Comparison of ENCODE assay signal across 23 cellular contexts in the genomic region with DNA sequence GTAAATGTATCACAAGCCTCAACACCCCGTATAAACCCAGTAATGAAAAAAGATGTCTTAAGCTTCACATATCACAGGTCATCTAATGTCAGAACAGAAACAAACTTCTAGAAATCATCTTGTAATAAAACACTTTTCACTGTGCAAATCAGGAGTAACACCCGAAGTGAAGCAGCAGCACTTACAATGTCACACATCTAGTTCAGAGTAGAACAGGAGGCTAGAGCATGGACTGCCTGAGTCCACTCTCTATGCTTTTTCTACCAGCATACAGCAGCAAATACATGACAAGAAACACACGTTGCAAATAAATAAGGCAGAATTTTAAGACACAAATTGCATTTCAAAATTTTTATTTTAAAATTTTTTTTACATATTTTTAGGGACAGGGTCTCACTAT. TPM values are rescaled to one million over a fixed set of nuclear protein-coding genes. Genes with fewer than 3 reads are reported as not detected.
DNase-seq lines count a peak whose midpoint lies in the region; ATAC-seq and TF ChIP-seq lines count a peak whose summit lies in the region.
"Had no signal": no experiment of that assay in that cellular context is flagged by ENCODE, and none has a peak within 500 bp of the region (broad histone marks: within the 10 kb centered on the region; RNA-seq: fewer than 3 reads in every experiment).

No MANE protein-coding gene starts in this region.

- DNase-seq in CD4-positive, CD25-positive, alpha-beta regulatory T cell = no peak
- DNase-seq in WTC11 (ENCODE audit: low spot score) (no peak), immature natural killer cell (peak in 2 of 3 donors; percentile 16), prostate gland (ENCODE audit: low spot score) (no peak), GM13977 (ENCODE audit: low spot score) (no peak), SHP77 treated with DMSO at 0.1 percent for 48 hours (lab: John Stamatoyannopoulos, UW) (no peak), NCI-H1436 (lab: John Stamatoyannopoulos, UW) (no peak)
- DNase-seq: activated CD8-positive, alpha-beta T cell treated with anti-CD3 and anti-CD28 coated beads, Interleukin-2, amount 10 ng/mL, durations not matched to agents 7 days and 5 days; activated naive CD4-positive, alpha-beta T cell treated with anti-CD3 and anti-CD28 coated beads, Interleukin-2, amount 50 U/mL, for 16 hours; activated T-cell treated with anti-CD3 and anti-CD28 coated beads, Interleukin-2, amount 50 U/mL, for 4 hours; DMS 273 treated with DMSO at 0.1 percent for 48 hours; HCEC 1CT; kidney glomerular epithelial cell; NCI-H1694; nucleus accumbens; PC-3; right lobe of liver; stimulated activated naive CD4-positive, alpha-beta T cell treated with Interleukin-2 at 50 U/mL for 16 hours had no signal

- H3K9me3 ChIP-seq in CD4-positive, CD25-positive, alpha-beta regulatory T cell (ENCODE audit: control insufficient read depth in 2 of 2, low read length in 2 of 2) = no peaks in the 10 kb centered on the region
- H3K9me3 ChIP-seq in prostate gland = no peaks in the 10 kb centered on the region
- H3K9me3 ChIP-seq: right lobe of liver, SJSA1 had no signal

- CTCF ChIA-PET in WTC11 (lab: Charles Lee) = interaction anchor here (1.4 kb wide), 1 partner anchor 317 kb away, joined by 4 read pairs; no protein-coding TSS in a partner anchor

- peaks cover 28 to 55% (median 40%) of the 10 kb centered on the region in 4 donors for H3K4me1 Mint-ChIP-seq in CD4-positive, CD25-positive, alpha-beta regulatory T cell
- H3K4me1 Mint-ChIP-seq in WTC11 = peaks cover 15% of the 10 kb centered on the region
- peaks cover 63 to 85% of the 10 kb centered on the region in 2 donors for H3K4me1 Mint-ChIP-seq in immature natural killer cell

- H3K27me3 Mint-ChIP-seq in CD4-positive, CD25-positive, alpha-beta regulatory T cell = no peaks in the 10 kb centered on the region
- H3K27me3 Mint-ChIP-seq in WTC11 (ENCODE audit: low read depth) (no peaks in the 10 kb centered on the region), immature natural killer cell (ENCODE audit: low read depth in 3 of 3) (no peaks in the 10 kb centered on the region)

- H3K36me3 ChIP-seq in CD4-positive, CD25-positive, alpha-beta regulatory T cell (ENCODE audit: control insufficient read depth, insufficient read depth, low read length) = no peaks in the 10 kb centered on the region
- H3K36me3 ChIP-seq in prostate gland = no peaks in the 10 kb centered on the region
- H3K36me3 ChIP-seq: right lobe of liver had no signal

- H3K4me3 Mint-ChIP-seq in CD4-positive, CD25-positive, alpha-beta regulatory T cell = no peak overlapping the region
- H3K4me3 Mint-ChIP-seq in WTC11 (no peak overlapping the region), immature natural killer cell (peak overlapping the region; percentile 38 to 68 (median 63))
- H3K4me3 Mint-ChIP-seq: activated CD8-positive, alpha-beta T cell treated with anti-CD3 and anti-CD28 coated beads, Interleukin-2, amount 10 ng/mL, durations not matched to agents 7 days and 5 days; activated T-cell treated with anti-CD3 and anti-CD28 coated beads, Interleukin-2, amount 50 U/mL, for 4 hours; T-helper 2 cell treated with Interferon-gamma antibody and Interleukin-4, amounts not matched to agents 5 μg/mL and 100 μg/mL, for 36 hours had no signal

- H3K27ac ChIP-seq in CD4-positive, CD25-positive, alpha-beta regulatory T cell (ENCODE audit: insufficient read depth, low read length, poor library complexity, severe bottlenecking) = no peak overlapping the region
- H3K27ac ChIP-seq in prostate gland = peak overlapping the region; percentile 68 to 77
- H3K27ac ChIP-seq: BLaER1 treated with 17β-estradiol and CSF1 and Interleukin-3, amounts not matched to agents 10 nM and 100 nM; right lobe of liver; SJSA1 had no signal

- intact Hi-C loops in prostate gland (cut with DNase I) = loop anchor here (5.0 kb wide), 1 partner anchor 54 kb away; no protein-coding TSS in a partner anchor

- peak overlapping the region; percentile 1 to 60 (median 29) for H3K27ac Mint-ChIP-seq in CD4-positive, CD25-positive, alpha-beta regulatory T cell
- H3K27ac Mint-ChIP-seq in WTC11 (peak overlapping the region; percentile 5; the same call in 1 of the 2 replicates), immature natural killer cell (peak overlapping the region; percentile 2 to 84 (median 48))
- H3K27ac Mint-ChIP-seq: activated CD8-positive, alpha-beta T cell treated with anti-CD3 and anti-CD28 coated beads, Interleukin-2, amount 10 ng/mL, durations not matched to agents 7 days and 5 days; T-helper 2 cell treated with Interferon-gamma antibody and Interleukin-4, amounts not matched to agents 5 μg/mL and 100 μg/mL, for 36 hours had no signal

- H3K36me3 Mint-ChIP-seq in CD4-positive, CD25-positive, alpha-beta regulatory T cell = no peaks in the 10 kb centered on the region
- H3K36me3 Mint-ChIP-seq in WTC11 = no peaks in the 10 kb centered on the region
- H3K36me3 Mint-ChIP-seq in immature natural killer cell = peaks cover 0 to 8% (median 5%) of the 10 kb centered on the region in 3 donors

- POLR2A ChIA-PET in WTC11 (lab: Charles Lee) = interaction anchor here (0.6 kb wide), 1 partner anchor 177 kb away, joined by 3 read pairs; no protein-coding TSS in a partner anchor

- TF ChIP-seq CTCF in WTC11 (IDR thresholded peaks at IDR 0.05) (no peak), prostate gland (IDR thresholded peaks at IDR 0.05) (no peak), GM13977 (IDR thresholded peaks at IDR 0.05; ENCODE audit: extremely low read depth, insufficient read depth, missing control alignments) (no peak)

- no peak overlapping the region for H3K4me3 ChIP-seq in CD4-positive, CD25-positive, alpha-beta regulatory T cell (ENCODE audit: low read depth, low read length)
- H3K4me3 ChIP-seq in prostate gland = no peak overlapping the region
- H3K4me3 ChIP-seq: BLaER1 treated with 17β-estradiol and CSF1 and Interleukin-3, amounts not matched to agents 10 nM and 100 nM; right lobe of liver; SJSA1 had no signal

- H3K4me1 ChIP-seq in CD4-positive, CD25-positive, alpha-beta regulatory T cell (ENCODE audit: control insufficient read depth, insufficient read depth, low read length, poor library complexity, severe bottlenecking) = no peaks in the 10 kb centered on the region
- H3K4me1 ChIP-seq in prostate gland (replicated peaks) = peaks cover 4% of the 10 kb centered on the region
- H3K4me1 ChIP-seq: right lobe of liver, SJSA1 had no signal

- WGBS in prostate gland = 14% methylated on average over 3 of the region's 3 CpGs

- in situ Hi-C loops in GM13977 (cut with MboI; ENCODE audit: low pct_unique_long_range_greater_than_20kb, low sequenced_read_pairs, unreplicated experiment) = no loop called here

- H3K27me3 ChIP-seq in CD4-positive, CD25-positive, alpha-beta regulatory T cell (ENCODE audit: control insufficient read depth, insufficient read depth, low read length) = no peaks in the 10 kb centered on the region
- no peaks in the 10 kb centered on the region for H3K27me3 ChIP-seq in prostate gland (replicated peaks; ENCODE audit: insufficient read depth)
- H3K27me3 ChIP-seq: BLaER1 treated with 17β-estradiol and CSF1 and Interleukin-3, amounts not matched to agents 10 nM and 100 nM; right lobe of liver; SJSA1 had no signal

- ATAC-seq in CD4-positive, CD25-positive, alpha-beta regulatory T cell (ENCODE audit: low read depth in 2 of 2) = no peak
- ATAC-seq in WTC11 = no peak
- no peak for ATAC-seq in GM18873 (IDR thresholded peaks at IDR 0.05; ENCODE audit: low FRiP score, unreplicated experiment)
- ATAC-seq: activated CD8-positive, alpha-beta T cell treated with anti-CD3 and anti-CD28 coated beads, Interleukin-2, amount 10 ng/mL, durations not matched to agents 7 days and 5 days; activated T-cell treated with anti-CD3 and anti-CD28 coated beads, Interleukin-2, amount 50 U/mL, for 4 hours; HepG2; PC-3; right lobe of liver had no signal

- no peak for TF ChIP-seq POLR2A in prostate gland (IDR thresholded peaks at IDR 0.05)

- peaks cover 0 to 1% (median 0%) of the 10 kb centered on the region in 7 donors for H3K9me3 Mint-ChIP-seq in CD4-positive, CD25-positive, alpha-beta regulatory T cell
- H3K9me3 Mint-ChIP-seq in WTC11 (no peaks in the 10 kb centered on the region), immature natural killer cell (no peaks in the 10 kb centered on the region)
- H3K9me3 Mint-ChIP-seq: activated T-cell treated with anti-CD3 and anti-CD28 coated beads, Interleukin-2, amount 50 U/mL, for 4 hours; T-helper 2 cell treated with Interferon-gamma antibody and Interleukin-4, amounts not matched to agents 5 μg/mL and 100 μg/mL, for 36 hours had no signal

TF ChIP-seq in WTC11, 78 proteins besides CTCF, POLR2A, EP300 and RAD21:
- no peak for TF ChIP-seq NFYB (CRISPR knock-in tag; conservative IDR thresholded peaks at IDR 0.05; ENCODE audit: low read depth)
- TF ChIP-seq, protein P1, sequence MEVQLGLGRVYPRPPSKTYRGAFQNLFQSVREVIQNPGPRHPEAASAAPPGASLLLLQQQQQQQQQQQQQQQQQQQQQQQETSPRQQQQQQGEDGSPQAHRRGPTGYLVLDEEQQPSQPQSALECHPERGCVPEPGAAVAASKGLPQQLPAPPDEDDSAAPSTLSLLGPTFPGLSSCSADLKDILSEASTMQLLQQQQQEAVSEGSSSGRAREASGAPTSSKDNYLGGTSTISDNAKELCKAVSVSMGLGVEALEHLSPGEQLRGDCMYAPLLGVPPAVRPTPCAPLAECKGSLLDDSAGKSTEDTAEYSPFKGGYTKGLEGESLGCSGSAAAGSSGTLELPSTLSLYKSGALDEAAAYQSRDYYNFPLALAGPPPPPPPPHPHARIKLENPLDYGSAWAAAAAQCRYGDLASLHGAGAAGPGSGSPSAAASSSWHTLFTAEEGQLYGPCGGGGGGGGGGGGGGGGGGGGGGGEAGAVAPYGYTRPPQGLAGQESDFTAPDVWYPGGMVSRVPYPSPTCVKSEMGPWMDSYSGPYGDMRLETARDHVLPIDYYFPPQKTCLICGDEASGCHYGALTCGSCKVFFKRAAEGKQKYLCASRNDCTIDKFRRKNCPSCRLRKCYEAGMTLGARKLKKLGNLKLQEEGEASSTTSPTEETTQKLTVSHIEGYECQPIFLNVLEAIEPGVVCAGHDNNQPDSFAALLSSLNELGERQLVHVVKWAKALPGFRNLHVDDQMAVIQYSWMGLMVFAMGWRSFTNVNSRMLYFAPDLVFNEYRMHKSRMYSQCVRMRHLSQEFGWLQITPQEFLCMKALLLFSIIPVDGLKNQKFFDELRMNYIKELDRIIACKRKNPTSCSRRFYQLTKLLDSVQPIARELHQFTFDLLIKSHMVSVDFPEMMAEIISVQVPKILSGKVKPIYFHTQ (CRISPR knock-in tag; IDR thresholded peaks at IDR 0.05) = no peak
- no peak for TF ChIP-seq ZNF396 (CRISPR knock-in tag; IDR thresholded peaks at IDR 0.05; ENCODE audit: borderline replicate concordance)
- TF ChIP-seq ETV6 (CRISPR knock-in tag; IDR thresholded peaks at IDR 0.05) = no peak
- no peak for TF ChIP-seq NR3C1 (CRISPR knock-in tag; conservative IDR thresholded peaks at IDR 0.05; ENCODE audit: low read depth)
- no peak for TF ChIP-seq MYBL2 (CRISPR knock-in tag; IDR thresholded peaks at IDR 0.05)

RNA-seq across cellular contexts. Expression of gene AKT3, which starts 57.2 kb away (rescaled TPM):
- total RNA-seq in CD4-positive, CD25-positive, alpha-beta regulatory T cell = 84.2 TPM
- 1 to 10 TPM in 3 of 4 donors, under 1 TPM in 1; 0.81 to 3.0 (median 2.3) TPM for polyA plus RNA-seq in CD4-positive, CD25-positive, alpha-beta regulatory T cell
- total RNA-seq in WTC11 (2021) (34.5 to 38.5 TPM (median 34.6 TPM) in 3 replicates), prostate gland (10 to 100 TPM; 40.7 to 62.7 TPM)
- 1 to 10 TPM; 2.5 to 7.3 (median 5.2) TPM for polyA plus RNA-seq in immature natural killer cell

Comparison
In these comparisons a context has a peak if more than half of its experiments do, and no peak if none do; other contexts are left out.
1. DNase-seq: peak in immature natural killer cell (2 of 3); none in CD4-positive, CD25-positive, alpha-beta regulatory T cell (0 of 3), WTC11 (single experiment), prostate gland (single experiment), GM13977 (single experiment), SHP77 treated with DMSO at 0.1 percent for 48 hours (single experiment) and NCI-H1436 (single experiment).
2. H3K4me3 Mint-ChIP-seq: peak in immature natural killer cell (5 of 5); none in CD4-positive, CD25-positive, alpha-beta regulatory T cell (0 of 4) and WTC11 (single experiment).
3. Peak in every context shown above with its lines, with median percentiles within 50 percentile points of each other: H3K27ac Mint-ChIP-seq.